ENCODE assay signal across 8 cellular contexts in genomic region chr14:22872833-22873520, GRCh38. TPM values are rescaled to one million over a fixed set of nuclear protein-coding genes. Genes with fewer than 3 reads are reported as not detected.
A peak's percentile ranks its signal among the peaks of the same experiment; 100 is the strongest.
DNase-seq lines count a peak whose midpoint lies in the region; ATAC-seq and TF ChIP-seq lines count a peak whose summit lies in the region.

No MANE protein-coding gene starts in this region.

- H3K9me3 Mint-ChIP-seq in activated T-cell treated with anti-CD3 and anti-CD28 coated beads, Interleukin-2, amount 50 U/mL, for 72 hours: no peaks in the 10 kb centered on the region

- intact Hi-C loops in lower lobe of right lung (cut with DNase I): no loop called here
- intact Hi-C loops in tibial artery (cut with DNase I; ENCODE audit: low total_unique reads): no loop called here

- peaks cover 29% of the 10 kb centered on the region for H3K4me1 ChIP-seq in lower lobe of right lung
- peaks cover 0 to 48% (median 40%) of the 10 kb centered on the region in 4 donors for H3K4me1 ChIP-seq in tibial artery

- peak overlapping the region; percentile 89 for H3K27ac Mint-ChIP-seq in activated T-cell treated with anti-CD3 and anti-CD28 coated beads, Interleukin-2, amount 50 U/mL, for 72 hours

- H3K4me3 Mint-ChIP-seq in activated T-cell treated with anti-CD3 and anti-CD28 coated beads, Interleukin-2, amount 50 U/mL, for 72 hours: peak overlapping the region; percentile 93 to 95

- no peaks in the 10 kb centered on the region for H3K27me3 Mint-ChIP-seq in activated T-cell treated with anti-CD3 and anti-CD28 coated beads, Interleukin-2, amount 50 U/mL, for 72 hours (ENCODE audit: low read depth)

- no peak for TF ChIP-seq CTCF in astrocyte of the cerebellum (IDR thresholded peaks at IDR 0.05; ENCODE audit: low read depth, low read length, missing control alignments)
- TF ChIP-seq CTCF in lower lobe of right lung (IDR thresholded peaks at IDR 0.05): no peak
- no peak for TF ChIP-seq CTCF in tibial artery (IDR thresholded peaks at IDR 0.05)

- H3K36me3 ChIP-seq in lower lobe of right lung: peaks cover 50% of the 10 kb centered on the region
- peaks cover 49 to 50% (median 50%) of the 10 kb centered on the region in 3 donors for H3K36me3 ChIP-seq in tibial artery

- in situ Hi-C loops in astrocyte of the cerebellum (cut with HindIII; ENCODE audit: low sequenced_read_pairs) (no loop called here), G401 (cut with HindIII; ENCODE audit: low sequenced_read_pairs) (no loop called here)

- H3K36me3 Mint-ChIP-seq in activated T-cell treated with anti-CD3 and anti-CD28 coated beads, Interleukin-2, amount 50 U/mL, for 72 hours (ENCODE audit: insufficient read depth in 2 of 2): peaks cover 16 to 17% of the 10 kb centered on the region in 2 donors

- no peaks in the 10 kb centered on the region for H3K27me3 ChIP-seq in lower lobe of right lung (ENCODE audit: low read depth)
- no peaks in the 10 kb centered on the region for H3K27me3 ChIP-seq in tibial artery

- H3K4me3 ChIP-seq in astrocyte of the cerebellum (ENCODE audit: low read depth, low read length) (peak overlapping the region; percentile 87), lower lobe of right lung (peak overlapping the region; percentile 87), tibial artery (peak overlapping the region; percentile 78 to 97)

- H3K9me3 ChIP-seq in lower lobe of right lung (no peaks in the 10 kb centered on the region), tibial artery (no peaks in the 10 kb centered on the region)

- no peak for ATAC-seq in activated T-cell treated with anti-CD3 and anti-CD28 coated beads, Interleukin-2, amount 50 U/mL, for 72 hours (replicated peaks in 1 of 2)
- ATAC-seq in lower lobe of right lung: no peak
- ATAC-seq in GM19035 (IDR thresholded peaks at IDR 0.05; ENCODE audit: unreplicated experiment): no peak

- peaks cover 35% of the 10 kb centered on the region for H3K4me1 Mint-ChIP-seq in activated T-cell treated with anti-CD3 and anti-CD28 coated beads, Interleukin-2, amount 50 U/mL, for 72 hours (ENCODE audit: low read depth)

- H3K27ac ChIP-seq in lower lobe of right lung: peak overlapping the region; percentile 97
- H3K27ac ChIP-seq in tibial artery: peak overlapping the region; percentile 96 to 99

- DNase-seq in activated T-cell treated with anti-CD3 and anti-CD28 coated beads, Interleukin-2, amount 50 U/mL, for 72 hours: no peak
- no peak for DNase-seq in activated T-cell treated with anti-CD3 and anti-CD28 coated beads, Interleukin-2, amount 50 U/mL, for 48 hours
- no peak for DNase-seq in astrocyte of the cerebellum (ENCODE audit: low read depth)
- peak; percentile 40 for DNase-seq in lower lobe of right lung
- DNase-seq in tibial artery: no peak
- no peak for DNase-seq in G401 (ENCODE audit: low spot score)
- DNase-seq in H4 (ENCODE audit: low spot score): no peak

RNA-seq across cellular contexts. Expression of gene LRP10, which starts 1.4 kb away (rescaled TPM):
- 10 to 100 TPM; 66.5 to 78.4 TPM for total RNA-seq in activated T-cell treated with anti-CD3 and anti-CD28 coated beads, Interleukin-2, amount 50 U/mL, for 72 hours
- 134 TPM for total RNA-seq in lower lobe of right lung
- 37.1 and 41.5 TPM in 2 replicates for total RNA-seq in G401 (2014; rRNA removed; shearing (Covaris generic))
- total RNA-seq in H4 (2014; rRNA removed; shearing (Covaris generic)): 35.8 and 48.4 TPM in 2 replicates

RNA-seq across cellular contexts. Expression of gene REM2, which starts 10.0 kb away (rescaled TPM):
- 1 to 10 TPM; 4.6 to 4.7 TPM for total RNA-seq in activated T-cell treated with anti-CD3 and anti-CD28 coated beads, Interleukin-2, amount 50 U/mL, for 72 hours
- total RNA-seq in lower lobe of right lung: 0.83 TPM
- not detected in 2 replicates for total RNA-seq in G401 (2014; rRNA removed; shearing (Covaris generic))
- total RNA-seq in H4 (2014; rRNA removed; shearing (Covaris generic)): 0.27 TPM in 1 of 2 replicates, not detected in the other

RNA-seq across cellular contexts. Expression of gene MMP14, which starts 36.6 kb away (rescaled TPM):
- 1 to 10 TPM; 1.4 to 6.8 TPM for total RNA-seq in activated T-cell treated with anti-CD3 and anti-CD28 coated beads, Interleukin-2, amount 50 U/mL, for 72 hours
- 124 TPM for total RNA-seq in lower lobe of right lung
- 294 and 298 TPM in 2 replicates for total RNA-seq in G401 (2014; rRNA removed; shearing (Covaris generic))
- 268 and 298 TPM in 2 replicates for total RNA-seq in H4 (2014; rRNA removed; shearing (Covaris generic))

RNA-seq across cellular contexts. Expression of gene MRPL52, which starts 43.3 kb away (rescaled TPM):
- total RNA-seq in activated T-cell treated with anti-CD3 and anti-CD28 coated beads, Interleukin-2, amount 50 U/mL, for 72 hours: 10 to 100 TPM; 76.9 to 80.4 TPM
- 65.2 TPM for total RNA-seq in lower lobe of right lung
- total RNA-seq in G401 (2014; rRNA removed; shearing (Covaris generic)): 77.9 and 133 TPM in 2 replicates
- total RNA-seq in H4 (2014; rRNA removed; shearing (Covaris generic)): 130 and 189 TPM in 2 replicates

RNA-seq across cellular contexts. Expression of gene RBM23, which starts 46.0 kb away (rescaled TPM):
- total RNA-seq in activated T-cell treated with anti-CD3 and anti-CD28 coated beads, Interleukin-2, amount 50 U/mL, for 72 hours: 10 to 100 TPM; 69.5 to 77.5 TPM
- total RNA-seq in lower lobe of right lung: 91.4 TPM
- total RNA-seq in G401 (2014; rRNA removed; shearing (Covaris generic)): 62.2 and 78.0 TPM in 2 replicates
- 98.4 and 119 TPM in 2 replicates for total RNA-seq in H4 (2014; rRNA removed; shearing (Covaris generic))

Comparison
In these comparisons a context has a peak if more than half of its experiments do, and no peak if none do; other contexts are left out.
1. RNA of gene MMP14, which starts 36.6 kb away (total RNA-seq): 294 to 298 TPM in G401, 268 to 298 TPM in H4 and 124 TPM in lower lobe of right lung (single experiment); 1.4 to 6.8 TPM in activated T-cell treated with anti-CD3 and anti-CD28 coated beads, Interleukin-2, amount 50 U/mL, for 72 hours; every median in the first group is over 10 times any median in the second.
2. Peak in every context shown above with its lines, with median percentiles within 50 percentile points of each other: H3K4me3 ChIP-seq.